ENCODE assay signal across 1 cellular context in genomic region chr2:70475266-70475665, GRCh38.
TF ChIP-seq lines count a peak whose summit lies in the region.

No MANE protein-coding gene starts in this region.

TF ChIP-seq in HepG2, 621 proteins besides CTCF, POLR2A, EP300 and RAD21:
- TF ChIP-seq, protein P1, sequence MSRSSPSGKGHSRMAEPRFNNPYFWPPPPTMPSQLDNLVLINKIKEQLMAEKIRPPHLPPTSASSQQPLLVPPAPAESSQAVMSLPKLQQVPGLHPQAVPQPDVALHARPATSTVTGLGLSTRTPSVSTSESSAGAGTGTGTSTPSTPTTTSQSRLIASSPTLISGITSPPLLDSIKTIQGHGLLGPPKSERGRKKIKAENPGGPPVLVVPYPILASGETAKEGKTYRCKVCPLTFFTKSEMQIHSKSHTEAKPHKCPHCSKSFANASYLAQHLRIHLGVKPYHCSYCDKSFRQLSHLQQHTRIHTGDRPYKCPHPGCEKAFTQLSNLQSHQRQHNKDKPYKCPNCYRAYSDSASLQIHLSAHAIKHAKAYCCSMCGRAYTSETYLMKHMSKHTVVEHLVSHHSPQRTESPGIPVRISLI (CRISPR knock-in tag; IDR thresholded peaks at IDR 0.05; ENCODE audit: borderline replicate concordance) = no peak
- TF ChIP-seq ZSCAN29 (CRISPR knock-in tag; conservative IDR thresholded peaks at IDR 0.05) (no peak), SIX1 (CRISPR knock-in tag; IDR thresholded peaks at IDR 0.05; ENCODE audit: borderline replicate concordance) (no peak), ZNF792 (CRISPR knock-in tag; IDR thresholded peaks at IDR 0.05) (no peak), ZFP36L1 (CRISPR knock-in tag; IDR thresholded peaks at IDR 0.05) (no peak), ATF7-NPFF (CRISPR knock-in tag; IDR thresholded peaks at IDR 0.05; ENCODE audit: low read depth) (no peak), IRX3 (CRISPR knock-in tag; IDR thresholded peaks at IDR 0.05; ENCODE audit: borderline replicate concordance, low read depth) (no peak), ZC3H4 (CRISPR knock-in tag; IDR thresholded peaks at IDR 0.05; ENCODE audit: borderline replicate concordance) (no peak), ATRX (CRISPR knock-in tag; IDR thresholded peaks at IDR 0.05; ENCODE audit: borderline replicate concordance) (no peak), SYNCRIP (IDR thresholded peaks at IDR 0.05; ENCODE audit: insufficient read depth, low read depth, low read length) (no peak), PITX1 (CRISPR knock-in tag; IDR thresholded peaks at IDR 0.05) (no peak), SNAPC4 (CRISPR knock-in tag; IDR thresholded peaks at IDR 0.05) (no peak), TMF1 (CRISPR knock-in tag; IDR thresholded peaks at IDR 0.05; ENCODE audit: low read depth) (no peak), PHF5A (CRISPR knock-in tag; IDR thresholded peaks at IDR 0.05; ENCODE audit: low read depth, unreplicated experiment) (no peak), KDM6A (CRISPR knock-in tag; IDR thresholded peaks at IDR 0.05; ENCODE audit: low read depth) (no peak), ZNF616 (CRISPR knock-in tag; IDR thresholded peaks at IDR 0.05; ENCODE audit: low read depth) (no peak), MIXL1 (CRISPR knock-in tag; IDR thresholded peaks at IDR 0.05) (no peak)
- TF ChIP-seq, protein P2, sequence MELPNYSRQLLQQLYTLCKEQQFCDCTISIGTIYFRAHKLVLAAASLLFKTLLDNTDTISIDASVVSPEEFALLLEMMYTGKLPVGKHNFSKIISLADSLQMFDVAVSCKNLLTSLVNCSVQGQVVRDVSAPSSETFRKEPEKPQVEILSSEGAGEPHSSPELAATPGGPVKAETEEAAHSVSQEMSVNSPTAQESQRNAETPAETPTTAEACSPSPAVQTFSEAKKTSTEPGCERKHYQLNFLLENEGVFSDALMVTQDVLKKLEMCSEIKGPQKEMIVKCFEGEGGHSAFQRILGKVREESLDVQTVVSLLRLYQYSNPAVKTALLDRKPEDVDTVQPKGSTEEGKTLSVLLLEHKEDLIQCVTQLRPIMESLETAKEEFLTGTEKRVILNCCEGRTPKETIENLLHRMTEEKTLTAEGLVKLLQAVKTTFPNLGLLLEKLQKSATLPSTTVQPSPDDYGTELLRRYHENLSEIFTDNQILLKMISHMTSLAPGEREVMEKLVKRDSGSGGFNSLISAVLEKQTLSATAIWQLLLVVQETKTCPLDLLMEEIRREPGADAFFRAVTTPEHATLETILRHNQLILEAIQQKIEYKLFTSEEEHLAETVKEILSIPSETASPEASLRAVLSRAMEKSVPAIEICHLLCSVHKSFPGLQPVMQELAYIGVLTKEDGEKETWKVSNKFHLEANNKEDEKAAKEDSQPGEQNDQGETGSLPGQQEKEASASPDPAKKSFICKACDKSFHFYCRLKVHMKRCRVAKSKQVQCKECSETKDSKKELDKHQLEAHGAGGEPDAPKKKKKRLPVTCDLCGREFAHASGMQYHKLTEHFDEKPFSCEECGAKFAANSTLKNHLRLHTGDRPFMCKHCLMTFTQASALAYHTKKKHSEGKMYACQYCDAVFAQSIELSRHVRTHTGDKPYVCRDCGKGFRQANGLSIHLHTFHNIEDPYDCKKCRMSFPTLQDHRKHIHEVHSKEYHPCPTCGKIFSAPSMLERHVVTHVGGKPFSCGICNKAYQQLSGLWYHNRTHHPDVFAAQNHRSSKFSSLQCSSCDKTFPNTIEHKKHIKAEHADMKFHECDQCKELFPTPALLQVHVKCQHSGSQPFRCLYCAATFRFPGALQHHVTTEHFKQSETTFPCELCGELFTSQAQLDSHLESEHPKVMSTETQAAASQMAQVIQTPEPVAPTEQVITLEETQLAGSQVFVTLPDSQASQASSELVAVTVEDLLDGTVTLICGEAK (IDR thresholded peaks at IDR 0.05) = no peak
- TF ChIP-seq, protein P2 (CRISPR knock-in tag; IDR thresholded peaks at IDR 0.05) = no peak
- TF ChIP-seq, protein P3, sequence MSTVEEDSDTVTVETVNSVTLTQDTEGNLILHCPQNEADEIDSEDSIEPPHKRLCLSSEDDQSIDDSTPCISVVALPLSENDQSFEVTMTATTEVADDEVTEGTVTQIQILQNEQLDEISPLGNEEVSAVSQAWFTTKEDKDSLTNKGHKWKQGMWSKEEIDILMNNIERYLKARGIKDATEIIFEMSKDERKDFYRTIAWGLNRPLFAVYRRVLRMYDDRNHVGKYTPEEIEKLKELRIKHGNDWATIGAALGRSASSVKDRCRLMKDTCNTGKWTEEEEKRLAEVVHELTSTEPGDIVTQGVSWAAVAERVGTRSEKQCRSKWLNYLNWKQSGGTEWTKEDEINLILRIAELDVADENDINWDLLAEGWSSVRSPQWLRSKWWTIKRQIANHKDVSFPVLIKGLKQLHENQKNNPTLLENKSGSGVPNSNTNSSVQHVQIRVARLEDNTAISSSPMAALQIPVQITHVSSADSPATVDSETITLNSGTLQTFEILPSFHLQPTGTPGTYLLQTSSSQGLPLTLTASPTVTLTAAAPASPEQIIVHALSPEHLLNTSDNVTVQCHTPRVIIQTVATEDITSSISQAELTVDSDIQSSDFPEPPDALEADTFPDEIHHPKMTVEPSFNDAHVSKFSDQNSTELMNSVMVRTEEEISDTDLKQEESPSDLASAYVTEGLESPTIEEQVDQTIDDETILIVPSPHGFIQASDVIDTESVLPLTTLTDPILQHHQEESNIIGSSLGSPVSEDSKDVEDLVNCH (CRISPR knock-in tag; IDR thresholded peaks at IDR 0.05) = no peak
